8 cellular contexts compared by ENCODE assay signal in the genomic region with DNA sequence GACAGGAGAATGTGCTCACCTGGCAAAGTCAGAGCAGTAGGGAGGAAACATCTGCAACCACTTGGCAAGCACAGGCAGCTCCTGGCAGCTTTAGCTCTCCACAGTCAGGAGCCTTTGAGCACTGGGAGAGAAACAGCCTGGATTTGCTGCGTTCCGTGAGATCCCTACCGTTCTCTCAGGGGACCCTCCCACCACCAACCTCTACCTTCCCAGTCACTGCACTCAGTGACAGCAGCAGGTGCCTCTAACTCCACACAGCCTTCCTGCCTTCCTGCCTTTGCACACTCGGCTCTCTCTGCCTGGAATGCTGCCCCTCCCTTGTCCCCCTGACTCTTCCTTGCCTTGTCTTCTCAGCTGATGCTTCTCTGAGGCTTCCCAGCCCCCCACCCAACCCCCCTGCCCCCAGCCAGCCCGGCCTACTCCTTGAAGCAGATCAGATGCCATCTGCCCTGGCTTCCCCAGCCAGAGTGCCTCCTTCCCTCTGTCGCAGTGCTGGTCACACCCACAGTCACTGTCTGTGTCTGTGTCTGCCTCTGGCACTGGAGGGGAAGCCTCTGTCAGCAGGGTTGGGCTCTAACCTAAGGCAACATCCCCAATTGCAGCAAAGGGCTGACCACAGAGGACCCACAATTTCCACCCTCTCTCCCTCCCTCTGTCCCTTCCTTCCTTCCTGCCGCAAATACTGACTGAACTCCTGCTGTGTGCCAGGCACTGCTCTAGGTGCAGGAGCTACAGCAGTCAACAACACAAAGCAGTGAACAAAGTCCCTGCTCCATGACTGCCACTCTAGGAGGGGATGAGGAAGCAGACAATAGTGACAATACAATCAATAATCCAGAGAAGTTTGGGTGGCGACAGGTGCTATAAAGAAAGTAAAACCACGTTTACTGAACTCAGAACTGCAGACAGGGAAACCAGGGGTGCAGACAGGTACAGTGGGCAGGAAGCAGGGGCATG. TPM values are rescaled to one million over a fixed set of nuclear protein-coding genes. Genes with fewer than 3 reads are reported as not detected.
DNase-seq lines count a peak whose midpoint lies in the region; TF ChIP-seq lines count a peak whose summit lies in the region.

No MANE protein-coding gene starts in this region.

- POLR2A ChIA-PET in activated CD4-positive, alpha-beta memory T cell treated with anti-CD3 and anti-CD28 coated beads for 36 hours (lab: Charles Lee): no interaction called here

- TF ChIP-seq POLR2A in suprapubic skin (IDR thresholded peaks at IDR 0.05): no peak

- H3K9me3 ChIP-seq in iPS-20b (ENCODE audit: insufficient read depth, low read depth, low read length) (no peaks in the 10 kb centered on the region), suprapubic skin (no peaks in the 10 kb centered on the region)

- intact Hi-C loops in activated CD4-positive, alpha-beta memory T cell treated with anti-CD3 and anti-CD28 coated beads for 36 hours (cut with micrococcal nuclease): no loop called here

- no peak for TF ChIP-seq EP300 in suprapubic skin (IDR thresholded peaks at IDR 0.05)

- 18% methylated on average over 9 of the region's 9 CpGs for WGBS in suprapubic skin

- TF ChIP-seq CTCF in suprapubic skin (IDR thresholded peaks at IDR 0.05): no peak

- H3K27me3 ChIP-seq in iPS-20b (ENCODE audit: insufficient read depth, low read length) (no peaks in the 10 kb centered on the region), suprapubic skin (no peaks in the 10 kb centered on the region)

- peaks cover 38% of the 10 kb centered on the region for H3K4me1 ChIP-seq in iPS-20b (ENCODE audit: insufficient read depth, low read length)
- peaks cover 98% of the 10 kb centered on the region for H3K4me1 ChIP-seq in suprapubic skin

- CTCF ChIA-PET in activated CD4-positive, alpha-beta memory T cell treated with anti-CD3 and anti-CD28 coated beads for 36 hours (lab: Charles Lee): no interaction called here

- no peak overlapping the region for H3K4me3 Mint-ChIP-seq in activated CD4-positive, alpha-beta memory T cell treated with anti-CD3 and anti-CD28 coated beads for 36 hours

- H3K27ac Mint-ChIP-seq in activated CD4-positive, alpha-beta memory T cell treated with anti-CD3 and anti-CD28 coated beads for 36 hours: peak overlapping the region; percentile 4

- H3K4me1 Mint-ChIP-seq in activated CD4-positive, alpha-beta memory T cell treated with anti-CD3 and anti-CD28 coated beads for 36 hours (ENCODE audit: low read depth): peaks cover 30% of the 10 kb centered on the region

- H3K36me3 ChIP-seq in iPS-20b (ENCODE audit: insufficient read depth, low read depth, low read length) (no peaks in the 10 kb centered on the region), suprapubic skin (no peaks in the 10 kb centered on the region)

- no peaks in the 10 kb centered on the region for H3K36me3 Mint-ChIP-seq in activated CD4-positive, alpha-beta memory T cell treated with anti-CD3 and anti-CD28 coated beads for 36 hours

- no peak overlapping the region for H3K27ac ChIP-seq in iPS-20b (ENCODE audit: low read length)
- H3K27ac ChIP-seq in suprapubic skin: peak overlapping the region; percentile 57

- DNase-seq in DMS79 (lab: John Stamatoyannopoulos, UW) (peak; percentile 63), NCI-H1694 treated with DMSO at 0.1 percent for 48 hours (lab: John Stamatoyannopoulos, UW) (peak; percentile 45), suprapubic skin (ENCODE audit: low spot score in 2 of 2) (no peak), cortex of kidney (lab: John Stamatoyannopoulos, UW) (no peak), OCI-M2 (lab: John Stamatoyannopoulos, UW; ENCODE audit: unreplicated experiment) (no peak), midbrain (lab: John Stamatoyannopoulos, UW) (no peak)
- DNase-seq in activated CD4-positive, alpha-beta memory T cell treated with anti-CD3 and anti-CD28 coated beads for 36 hours: peak; percentile 43

- H3K27me3 Mint-ChIP-seq in activated CD4-positive, alpha-beta memory T cell treated with anti-CD3 and anti-CD28 coated beads for 36 hours: no peaks in the 10 kb centered on the region

- 0 out of 2 replicates have a peak overlapping the region, but pooled peaks have one; percentile 0 for H3K4me3 ChIP-seq in iPS-20b (ENCODE audit: low read length)
- H3K4me3 ChIP-seq in suprapubic skin: peak overlapping the region; percentile 18

- H3K9ac ChIP-seq in iPS-20b (ENCODE audit: low read depth, low read length): no peak overlapping the region

- no peaks in the 10 kb centered on the region for H3K9me3 Mint-ChIP-seq in activated CD4-positive, alpha-beta memory T cell treated with anti-CD3 and anti-CD28 coated beads for 36 hours

RNA-seq across cellular contexts. Expression of a gene that starts 14.8 kb away (rescaled TPM):
- 1 to 10 TPM; 3.8 to 3.9 TPM for total RNA-seq in activated CD4-positive, alpha-beta memory T cell treated with anti-CD3 and anti-CD28 coated beads for 36 hours
- 100 to 1,000 TPM in 3 of 4 donors, 10 to 100 TPM in 1; 85.5 to 155 (median 128) TPM for total RNA-seq in suprapubic skin

Comparison
In these comparisons a context has a peak if more than half of its experiments do, and no peak if none do; other contexts are left out.
1. DNase-seq: peak in DMS79 (single experiment), NCI-H1694 treated with DMSO at 0.1 percent for 48 hours (single experiment) and activated CD4-positive, alpha-beta memory T cell treated with anti-CD3 and anti-CD28 coated beads for 36 hours (single experiment); none in suprapubic skin (0 of 2), cortex of kidney (single experiment), OCI-M2 (single experiment) and midbrain (single experiment).
2. RNA of a gene that starts 14.8 kb away (total RNA-seq): 85.5 to 155 TPM in suprapubic skin; 3.8 to 3.9 TPM in activated CD4-positive, alpha-beta memory T cell treated with anti-CD3 and anti-CD28 coated beads for 36 hours; every median in the first group is over 10 times any median in the second.